ENCODE assay signal across 30 cellular contexts in genomic region chr21:29340228-29340627, GRCh38. TPM values are rescaled to one million over a fixed set of nuclear protein-coding genes. Genes with fewer than 3 reads are reported as not detected.
A peak's percentile ranks its signal among the peaks of the same experiment; 100 is the strongest.
DNase-seq lines count a peak whose midpoint lies in the region; ATAC-seq, FAIRE-seq and TF ChIP-seq lines count a peak whose summit lies in the region.
"Had no signal": no experiment of that assay in that cellular context is flagged by ENCODE, and none has a peak within 500 bp of the region (broad histone marks: within the 10 kb centered on the region; RNA-seq: fewer than 3 reads in every experiment).

No MANE protein-coding gene starts in this region.

- TF ChIP-seq CTCF in HEK293 (tag by site-specific recombination; IDR thresholded peaks at IDR 0.05), result no peak
- no peak for TF ChIP-seq CTCF in GM12878 (IDR thresholded peaks at IDR 0.05 in 2 of 3, conservative IDR thresholded peaks at IDR 0.05 in 1 of 3; ENCODE audit: control insufficient read depth in 2 of 3, extremely low read depth in 1 of 3, insufficient read depth in 1 of 3, low read depth in 3 of 3, low read length in 3 of 3)
- TF ChIP-seq CTCF in fibroblast of villous mesenchyme (IDR thresholded peaks at IDR 0.05; ENCODE audit: insufficient read depth, low read depth, low read length), result no peak
- TF ChIP-seq CTCF in suprapubic skin (IDR thresholded peaks at IDR 0.05), result no peak
- no peak for TF ChIP-seq CTCF in prostate gland (IDR thresholded peaks at IDR 0.05)

- H3K27ac Mint-ChIP-seq in CD4-positive, CD25-positive, alpha-beta regulatory T cell, result peak overlapping the region in 2 of 3 donors; percentile 12 to 48
- H3K27ac Mint-ChIP-seq: activated CD4-positive, alpha-beta memory T cell treated with anti-CD3 and anti-CD28 coated beads, Interleukin-2, amount 10 ng/mL, durations not matched to agents 7 days and 5 days; activated T-helper 17 cell treated with anti-CD3 and anti-CD28 coated beads, Interleukin-2, amount 50 U/mL, for 72 hours; dendritic cell treated with granulocyte-macrophage colony-stimulating factor and Interleukin-4, amounts not matched to agents 40 ng/mL and 50 ng/mL, for 4 days; T-cell had no signal

- H3K36me3 Mint-ChIP-seq in CD4-positive, CD25-positive, alpha-beta regulatory T cell, result peaks cover 28% of the 10 kb centered on the region

- POLR2A ChIA-PET in HEK293 (lab: Yijun Ruan, JAX) (interaction anchor here (1.2 kb wide), 1 partner anchor 40 kb away, joined by 3 read pairs; no protein-coding TSS in a partner anchor), GM12878 (lab: Charles Lee) (interaction anchor here (1.1 kb wide), 1 partner anchor 33 kb away, joined by 3 read pairs; no protein-coding TSS in a partner anchor)

- H3K79me2 ChIP-seq in GM12878 (ENCODE audit: control insufficient read depth, insufficient read depth, low read length), result peaks cover 11% of the 10 kb centered on the region

- TF ChIP-seq EP300 in GM12878 (IDR thresholded peaks at IDR 0.05; ENCODE audit: borderline replicate concordance in 1 of 2, control insufficient read depth in 1 of 2, low read depth in 2 of 2, low read length in 2 of 2) (no peak), suprapubic skin (IDR thresholded peaks at IDR 0.05) (no peak)

- H3K27me3 Mint-ChIP-seq in CD4-positive, CD25-positive, alpha-beta regulatory T cell, result no peaks in the 10 kb centered on the region
- H3K27me3 Mint-ChIP-seq: activated CD4-positive, alpha-beta memory T cell treated with anti-CD3 and anti-CD28 coated beads, Interleukin-2, amount 10 ng/mL, durations not matched to agents 7 days and 5 days; activated T-helper 17 cell treated with anti-CD3 and anti-CD28 coated beads, Interleukin-2, amount 50 U/mL, for 72 hours; dendritic cell treated with granulocyte-macrophage colony-stimulating factor and Interleukin-4, amounts not matched to agents 40 ng/mL and 50 ng/mL, for 4 days; IgD-negative memory B cell; T-cell had no signal

- TF ChIP-seq RAD21 in GM12878 (IDR thresholded peaks at IDR 0.05; ENCODE audit: insufficient read depth, low read depth, low read length), result no peak

- CTCF ChIA-PET in HEK293 (lab: Yijun Ruan, JAX), result interaction anchor here (0.5 to 4.2 kb wide), 8 partner anchors 9 to 249 kb away, joined by 3 to 35 read pairs (median 3); no protein-coding TSS in a partner anchor
- CTCF ChIA-PET in GM12878 (lab: Yijun Ruan, JAX), result interaction anchor here (1.1 to 2.4 kb wide), 9 partner anchors 8 to 176 kb away, joined by 3 to 8 read pairs (median 3); no protein-coding TSS in a partner anchor

- no peaks in the 10 kb centered on the region; the same call in 1 of the 2 replicates for H4K20me1 ChIP-seq in GM12878 (ENCODE audit: control insufficient read depth, insufficient read depth)

- no peak overlapping the region for H3K4me3 ChIP-seq in CD4-positive, CD25-positive, alpha-beta regulatory T cell (ENCODE audit: low read depth, low read length)
- H3K4me3 ChIP-seq in HEK293 (ENCODE audit: low read depth, low read length) (no peak overlapping the region), GM12878 (no peak overlapping the region), fibroblast of villous mesenchyme (ENCODE audit: low read depth, low read length) (no peak overlapping the region), suprapubic skin (no peak overlapping the region), prostate gland (no peak overlapping the region)
- H3K4me3 ChIP-seq: BLaER1, lower lobe of right lung, SJCRH30 had no signal

- in situ Hi-C loops in GM12878 (cut with MboI), result no loop called here

- SMC1A ChIA-PET in GM12878 (lab: Charles Lee; ENCODE audit: uncharacterized antibody, unreplicated experiment), result interaction anchor here (0.6 to 2.5 kb wide), 10 partner anchors 8 to 220 kb away, joined by 3 to 12 read pairs (median 4); no protein-coding TSS in a partner anchor

- H3K9ac ChIP-seq in GM12878 (ENCODE audit: control insufficient read depth, insufficient read depth, low read length), result no peak overlapping the region
- H3K9ac ChIP-seq: BLaER1 had no signal

- H2AFZ ChIP-seq in GM12878 (ENCODE audit: control insufficient read depth, low read depth, low read length), result no peak overlapping the region

- no peak overlapping the region for H3K27ac ChIP-seq in CD4-positive, CD25-positive, alpha-beta regulatory T cell (ENCODE audit: insufficient read depth, low read length, poor library complexity, severe bottlenecking)
- H3K27ac ChIP-seq in HEK293 (ENCODE audit: extremely low read depth, low read depth, low read length) (no peak overlapping the region), GM12878 (ENCODE audit: control insufficient read depth, insufficient read depth) (no peak overlapping the region), suprapubic skin (no peak overlapping the region), prostate gland (no peak overlapping the region)
- H3K27ac ChIP-seq: BLaER1, lower lobe of right lung, SJCRH30 had no signal

- no peaks in the 10 kb centered on the region for H3K9me3 ChIP-seq in CD4-positive, CD25-positive, alpha-beta regulatory T cell (ENCODE audit: control insufficient read depth in 2 of 2, low read length in 2 of 2)
- no peaks in the 10 kb centered on the region for H3K9me3 ChIP-seq in HEK293 (ENCODE audit: control insufficient read depth, insufficient read depth, low read depth, low read length)
- H3K9me3 ChIP-seq in GM12878 (replicated peaks; ENCODE audit: control insufficient read depth, insufficient read depth, low read length), result no peaks in the 10 kb centered on the region
- H3K9me3 ChIP-seq in suprapubic skin, result no peaks in the 10 kb centered on the region
- no peaks in the 10 kb centered on the region for H3K9me3 ChIP-seq in prostate gland
- H3K9me3 ChIP-seq: BLaER1, lower lobe of right lung, SJCRH30 had no signal

- ATAC-seq in CD4-positive, CD25-positive, alpha-beta regulatory T cell (ENCODE audit: low read depth in 2 of 2), result no peak
- ATAC-seq in GM12878, result no peak
- ATAC-seq: activated T-helper 17 cell treated with anti-CD3 and anti-CD28 coated beads, Interleukin-2, amount 50 U/mL, for 72 hours; lower lobe of right lung; sciatic nerve; T-cell had no signal

- peaks cover 29 to 35% (median 31%) of the 10 kb centered on the region in 4 donors for H3K4me1 Mint-ChIP-seq in CD4-positive, CD25-positive, alpha-beta regulatory T cell

- H3K36me3 ChIP-seq in CD4-positive, CD25-positive, alpha-beta regulatory T cell (ENCODE audit: control insufficient read depth, insufficient read depth, low read length), result peaks cover 13% of the 10 kb centered on the region
- H3K36me3 ChIP-seq in HEK293 (ENCODE audit: control insufficient read depth in 2 of 2, insufficient read depth in 1 of 2, low read length in 2 of 2) (peaks cover 0 to 4% of the 10 kb centered on the region in 2 experiments; a peak in 1 of 3 replicates), GM12878 (ENCODE audit: control insufficient read depth in 2 of 2, insufficient read depth in 2 of 2, low read length in 1 of 2) (peaks cover 2 to 3% of the 10 kb centered on the region in 2 experiments; a peak in 3 of 4 replicates), suprapubic skin (peaks cover 8% of the 10 kb centered on the region), prostate gland (no peaks in the 10 kb centered on the region)

- no peaks in the 10 kb centered on the region for H3K9me3 Mint-ChIP-seq in CD4-positive, CD25-positive, alpha-beta regulatory T cell
- H3K9me3 Mint-ChIP-seq: activated CD4-positive, alpha-beta memory T cell treated with anti-CD3 and anti-CD28 coated beads, Interleukin-2, amount 10 ng/mL, durations not matched to agents 7 days and 5 days; activated T-helper 17 cell treated with anti-CD3 and anti-CD28 coated beads, Interleukin-2, amount 50 U/mL, for 72 hours; dendritic cell treated with granulocyte-macrophage colony-stimulating factor and Interleukin-4, amounts not matched to agents 40 ng/mL and 50 ng/mL, for 4 days; IgD-negative memory B cell; neural crest cell; T-cell had no signal

- H3K4me2 ChIP-seq in GM12878 (ENCODE audit: control insufficient read depth, insufficient read depth), result no peak overlapping the region
- H3K4me2 ChIP-seq: BLaER1 had no signal

- no peaks in the 10 kb centered on the region for H3K27me3 ChIP-seq in CD4-positive, CD25-positive, alpha-beta regulatory T cell (ENCODE audit: control insufficient read depth, insufficient read depth, low read length)
- H3K27me3 ChIP-seq in GM12878 (replicated peaks in 1 of 2; ENCODE audit: control insufficient read depth in 2 of 2, insufficient read depth in 2 of 2, low read length in 1 of 2), result no peaks in the 10 kb centered on the region
- H3K27me3 ChIP-seq in suprapubic skin, result no peaks in the 10 kb centered on the region
- H3K27me3 ChIP-seq in prostate gland (replicated peaks; ENCODE audit: insufficient read depth), result no peaks in the 10 kb centered on the region
- H3K27me3 ChIP-seq: BLaER1, SJCRH30 had no signal

- TF ChIP-seq POLR2A in GM12878 (IDR thresholded peaks at IDR 0.05; ENCODE audit: low read depth, low read length), result no peak
- TF ChIP-seq POLR2A in suprapubic skin (IDR thresholded peaks at IDR 0.05), result no peak
- no peak for TF ChIP-seq POLR2A in prostate gland (IDR thresholded peaks at IDR 0.05)

- H3K4me3 Mint-ChIP-seq in CD4-positive, CD25-positive, alpha-beta regulatory T cell, result peak overlapping the region in 1 of 4 donors; percentile 12
- H3K4me3 Mint-ChIP-seq: activated CD4-positive, alpha-beta memory T cell treated with anti-CD3 and anti-CD28 coated beads, Interleukin-2, amount 10 ng/mL, durations not matched to agents 7 days and 5 days; activated T-helper 17 cell treated with anti-CD3 and anti-CD28 coated beads, Interleukin-2, amount 50 U/mL, for 72 hours; dendritic cell treated with granulocyte-macrophage colony-stimulating factor and Interleukin-4, amounts not matched to agents 40 ng/mL and 50 ng/mL, for 4 days; neural crest cell; T-cell had no signal

- FAIRE-seq in GM12878 (lab: Jason Lieb, UNC), result no peak

- intact Hi-C loops in GM12878 (cut with micrococcal nuclease; ENCODE audit: unreplicated experiment) (no loop called here), prostate gland (cut with DNase I) (loop anchor here (5.0 kb wide), 1 partner anchor 38 kb away; no protein-coding TSS in a partner anchor)

- RAD21 ChIA-PET in GM12878 (lab: Charles Lee; ENCODE audit: unreplicated experiment), result interaction anchor here (0.7 to 1.0 kb wide), 2 partner anchors 35 to 215 kb away, joined by 3 read pairs; no protein-coding TSS in a partner anchor

- H3K4me1 ChIP-seq in CD4-positive, CD25-positive, alpha-beta regulatory T cell (ENCODE audit: control insufficient read depth, insufficient read depth, low read length, poor library complexity, severe bottlenecking), result no peaks in the 10 kb centered on the region
- peaks cover 12% of the 10 kb centered on the region for H3K4me1 ChIP-seq in HEK293 (ENCODE audit: control insufficient read depth, insufficient read depth, low read length)
- H3K4me1 ChIP-seq in GM12878 (ENCODE audit: control insufficient read depth, insufficient read depth, low read length), result no peaks in the 10 kb centered on the region; the same call in 1 of the 2 replicates
- peaks cover 13% of the 10 kb centered on the region for H3K4me1 ChIP-seq in suprapubic skin
- no peaks in the 10 kb centered on the region for H3K4me1 ChIP-seq in prostate gland (replicated peaks)
- H3K4me1 ChIP-seq: BLaER1, SJCRH30 had no signal

- no TSS peak for BruUV-seq in GM12878 (replicated peaks; lab: Mats Ljungman, UMichigan)

- DNase-seq in CD4-positive, CD25-positive, alpha-beta regulatory T cell, result no peak
- DNase-seq in GM12878 (ENCODE audit: low read depth, low spot score), result no peak
- peak; percentile 41 for DNase-seq in fibroblast of villous mesenchyme (ENCODE audit: low read depth)
- DNase-seq in pons (ENCODE audit: low spot score), result no peak
- DNase-seq in suprapubic skin (ENCODE audit: low spot score in 2 of 2), result no peak
- DNase-seq in activated CD4-positive, alpha-beta T cell treated with anti-CD3 and anti-CD28 coated beads, Interleukin-2, amount 50 U/mL, for 48 hours, result no peak
- DNase-seq in prostate gland (ENCODE audit: low spot score), result no peak
- DNase-seq: activated CD4-positive, alpha-beta memory T cell treated with anti-CD3 and anti-CD28 coated beads, Interleukin-2, amount 10 ng/mL, durations not matched to agents 7 days and 5 days; activated CD4-positive, CD25-positive, alpha-beta regulatory T cell treated with anti-CD3 and anti-CD28 coated beads, Interleukin-2, amount 50 U/mL, for 72 hours; activated naive CD4-positive, alpha-beta T cell treated with anti-CD3 and anti-CD28 coated beads, Interleukin-2, amount 50 U/mL, for 16 hours; COR-L47; DND-41; head of caudate nucleus; kidney glomerular epithelial cell; lower lobe of right lung; NCI-H1105; NCI-H1930; NCI-H526; posterior cingulate gyrus; SJCRH30; stimulated activated CD4-positive, alpha-beta T cell treated with anti-CD3 and anti-CD28 coated beads, Interleukin-15, amount 100 ng/mL, for 24 hours; stimulated activated naive CD4-positive, alpha-beta T cell; T-cell had no signal

RNA-seq across cellular contexts. Expression of gene BACH1, which starts 41.5 kb away (rescaled TPM):
- total RNA-seq in CD4-positive, CD25-positive, alpha-beta regulatory T cell, result 108 TPM
- 10 to 100 TPM; 30.2 to 50.5 (median 40.7) TPM for polyA plus RNA-seq in CD4-positive, CD25-positive, alpha-beta regulatory T cell
- 89.0 and 91.9 TPM in 2 replicates for total RNA-seq in GM12878 (2013; cell fraction: nucleolus; rRNA removed)
- total RNA-seq in GM12878 (2014; rRNA removed) (13.8 and 20.1 TPM in 2 replicates), GM12878 (2014; rRNA removed; fragmentation: Illumina TruSeq; extraction: Trizol) (16.9 and 18.1 TPM in 2 replicates), GM12878 (2021) (25.7 TPM in 2 replicates), fibroblast of villous mesenchyme (112 and 138 TPM in 2 replicates), suprapubic skin (10 to 100 TPM; 78.7 to 89.6 (median 84.0) TPM), prostate gland (10 to 100 TPM; 42.4 to 46.2 TPM)
- polyA plus RNA-seq in GM12878 (2011; ENCODE audit: low read depth), result 10.4 TPM
- polyA plus RNA-seq in GM12878 (2011; rRNA removed) (18.8 and 26.6 TPM in 2 replicates), GM12878 (2014; fragmentation: Illumina TruSeq; extraction: Trizol) (10.7 and 11.8 TPM in 2 replicates), GM12878 (2014; fragmentation: Nextera tagmentation; extraction: Ambion mirVana) (1 to 10 TPM; 3.2 to 3.3 TPM), GM12878 (2014; rRNA removed) (5.4 and 7.6 TPM in 2 replicates), GM12878 (2016; fragmentation: Nextera tagmentation; extraction: Ambion mirVana) (10 to 100 TPM in 1 of 2 experiments, 1 to 10 TPM in 1; 9.1 to 10.3 TPM)
- 6.6 and 8.8 TPM in 2 replicates for polyA plus RNA-seq in GM12878 (2011; cell fraction: cytosol; rRNA removed)
- 18.9 TPM in 2 replicates for polyA plus RNA-seq in GM12878 (2011; cell fraction: nucleus; rRNA removed)
- 11.9 and 12.8 TPM in 2 replicates for polyA plus RNA-seq in GM12878 (2012)
- polyA minus RNA-seq in GM12878 (2011; rRNA and poly(A)+ RNA removed), result 81.2 and 136 TPM in 2 replicates
- 17.2 and 23.1 TPM in 2 replicates for polyA minus RNA-seq in GM12878 (2011; cell fraction: cytosol; rRNA and poly(A)+ RNA removed)
- polyA minus RNA-seq in GM12878 (2011; cell fraction: nucleus; rRNA and poly(A)+ RNA removed), result 43.3 and 46.8 TPM in 2 replicates
